Comparison of ENCODE assay signal across 9 cellular contexts in genomic region chr13:50366488-50367174, GRCh38.
A peak's percentile ranks its signal among the peaks of the same experiment; 100 is the strongest.
DNase-seq lines count a peak whose midpoint lies in the region; ATAC-seq and TF ChIP-seq lines count a peak whose summit lies in the region.
"Had no signal": no experiment of that assay in that cellular context is flagged by ENCODE, and none has a peak within 500 bp of the region (broad histone marks: within the 10 kb centered on the region; RNA-seq: fewer than 3 reads in every experiment).

No MANE protein-coding gene starts in this region.

- no peaks in the 10 kb centered on the region for H3K27me3 Mint-ChIP-seq in stimulated activated naive B cell treated with anti-CD40 and anti-IgM and Interleukin-4, amounts not matched to agents 10 μg/mL and 1 μg/mL and 100 μg/mL, for 72 hours

- ATAC-seq in GM19452 (IDR thresholded peaks at IDR 0.05; ENCODE audit: unreplicated experiment), result peak; percentile 47
- peak; percentile 46 for ATAC-seq in HG03460 (IDR thresholded peaks at IDR 0.05; ENCODE audit: unreplicated experiment)
- ATAC-seq in stimulated activated naive B cell treated with anti-CD40 and anti-IgM and Interleukin-4, amounts not matched to agents 10 μg/mL and 1 μg/mL and 100 μg/mL, for 72 hours (replicated peaks), result peak; percentile 71 to 72

- H3K36me3 Mint-ChIP-seq in stimulated activated naive B cell treated with anti-CD40 and anti-IgM and Interleukin-4, amounts not matched to agents 10 μg/mL and 1 μg/mL and 100 μg/mL, for 72 hours, result no peaks in the 10 kb centered on the region

- peaks cover 28 to 54% of the 10 kb centered on the region in 2 donors for H3K4me1 Mint-ChIP-seq in stimulated activated naive B cell treated with anti-CD40 and anti-IgM and Interleukin-4, amounts not matched to agents 10 μg/mL and 1 μg/mL and 100 μg/mL, for 72 hours

- DNase-seq in GM12865 (ENCODE audit: low read depth), result peak; percentile 90
- DNase-seq in activated CD4-positive, alpha-beta T cell treated with anti-CD3 and anti-CD28 coated beads, Interleukin-2, amount 50 U/mL, for 48 hours, result peak; percentile 28 to 45
- DNase-seq in stimulated activated naive B cell treated with anti-CD40 and anti-IgM and Interleukin-4, amounts not matched to agents 10 μg/mL and 1 μg/mL and 100 μg/mL, for 72 hours, result peak; percentile 58
- DNase-seq in activated CD8-positive, alpha-beta memory T cell treated with anti-CD3 and anti-CD28 coated beads, Interleukin-2, amount 50 U/mL, for 4 hours, result no peak
- DNase-seq in UCSD-AML1 (lab: John Stamatoyannopoulos, UW; ENCODE audit: unreplicated experiment), result no peak
- DNase-seq in NCI-H446 (lab: John Stamatoyannopoulos, UW), result no peak
- DNase-seq: IMR-90 had no signal

- no peaks in the 10 kb centered on the region for H3K9me3 Mint-ChIP-seq in stimulated activated naive B cell treated with anti-CD40 and anti-IgM and Interleukin-4, amounts not matched to agents 10 μg/mL and 1 μg/mL and 100 μg/mL, for 72 hours

- no peak for TF ChIP-seq CTCF in GM12865 (IDR thresholded peaks at IDR 0.05; ENCODE audit: insufficient read depth, low read depth, low read length, missing control alignments)

- peak overlapping the region in 1 of 2 donors; percentile 44 for H3K4me3 Mint-ChIP-seq in stimulated activated naive B cell treated with anti-CD40 and anti-IgM and Interleukin-4, amounts not matched to agents 10 μg/mL and 1 μg/mL and 100 μg/mL, for 72 hours

- H3K4me3 ChIP-seq in GM12865 (ENCODE audit: low read depth, low read length), result no peak overlapping the region

- H3K27ac Mint-ChIP-seq in stimulated activated naive B cell treated with anti-CD40 and anti-IgM and Interleukin-4, amounts not matched to agents 10 μg/mL and 1 μg/mL and 100 μg/mL, for 72 hours, result peak overlapping the region; percentile 87

Comparison
In these comparisons a context has a peak if more than half of its experiments do, and no peak if none do; other contexts are left out.
1. DNase-seq: peak in GM12865 (single experiment), activated CD4-positive, alpha-beta T cell treated with anti-CD3 and anti-CD28 coated beads, Interleukin-2, amount 50 U/mL, for 48 hours (2 of 2) and stimulated activated naive B cell treated with anti-CD40 and anti-IgM and Interleukin-4, amounts not matched to agents 10 μg/mL and 1 μg/mL and 100 μg/mL, for 72 hours (single experiment); none in activated CD8-positive, alpha-beta memory T cell treated with anti-CD3 and anti-CD28 coated beads, Interleukin-2, amount 50 U/mL, for 4 hours (single experiment), UCSD-AML1 (single experiment) and NCI-H446 (0 of 2).
2. Peak in every context shown above with its lines, with median percentiles within 50 percentile points of each other: ATAC-seq.